ENCODE assay signal across 10 cellular contexts in the genomic region with DNA sequence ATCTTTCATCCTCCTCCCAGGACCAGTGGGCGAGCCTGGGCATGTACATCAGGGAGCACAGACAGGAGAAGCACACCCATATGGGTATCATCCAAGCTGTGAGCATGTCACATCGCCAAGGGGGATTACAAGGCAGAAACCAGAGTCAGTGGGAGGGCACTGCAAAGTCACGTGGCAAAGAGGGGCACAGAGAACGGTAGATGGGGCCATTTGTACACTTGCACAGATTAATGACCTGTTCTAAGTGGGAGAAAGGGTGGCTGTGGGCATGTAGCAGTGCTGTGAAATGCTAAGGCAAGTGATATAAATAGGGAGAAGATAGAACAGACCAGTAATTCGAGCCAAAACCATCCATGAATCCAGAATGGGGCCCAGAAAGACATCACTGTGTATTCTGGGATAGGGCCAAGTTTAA.
DNase-seq lines count a peak whose midpoint lies in the region; ATAC-seq and TF ChIP-seq lines count a peak whose summit lies in the region.
"Had no signal": no experiment of that assay in that cellular context is flagged by ENCODE, and none has a peak within 500 bp of the region (broad histone marks: within the 10 kb centered on the region; RNA-seq: fewer than 3 reads in every experiment).

No MANE protein-coding gene starts in this region.

- H3K4me1 Mint-ChIP-seq in activated T-cell treated with anti-CD3 and anti-CD28 coated beads, Interleukin-2, amount 50 U/mL, for 24 hours (ENCODE audit: low read depth) = peaks cover 85% of the 10 kb centered on the region
- H3K4me1 Mint-ChIP-seq in activated T-cell treated with anti-CD3 and anti-CD28 coated beads, Interleukin-2, amount 50 U/mL, for 4 hours (ENCODE audit: low read depth) = peaks cover 49% of the 10 kb centered on the region
- H3K4me1 Mint-ChIP-seq in activated naive CD8-positive, alpha-beta T cell treated with anti-CD3 and anti-CD28 coated beads, Interleukin-2, amount 50 U/mL, for 24 hours = peaks cover 51% of the 10 kb centered on the region
- H3K4me1 Mint-ChIP-seq in stimulated activated effector memory CD8-positive, alpha-beta T cell treated with anti-CD3 and anti-CD28 coated beads, Interleukin-12 subunit alpha, Interleukin-12 subunit beta, amount 100 ng/mL, for 72 hours = peaks cover 93% of the 10 kb centered on the region

- H3K27ac Mint-ChIP-seq in activated T-cell treated with anti-CD3 and anti-CD28 coated beads, Interleukin-2, amount 50 U/mL, for 24 hours = peak overlapping the region; percentile 95
- H3K27ac Mint-ChIP-seq in activated naive CD8-positive, alpha-beta T cell treated with anti-CD3 and anti-CD28 coated beads, Interleukin-2, amount 50 U/mL, for 24 hours = peak overlapping the region; percentile 47
- H3K27ac Mint-ChIP-seq in stimulated activated effector memory CD8-positive, alpha-beta T cell treated with anti-CD3 and anti-CD28 coated beads, Interleukin-12 subunit alpha, Interleukin-12 subunit beta, amount 100 ng/mL, for 72 hours = peak overlapping the region; percentile 86
- H3K27ac Mint-ChIP-seq: IgD-negative memory B cell had no signal

- H3K27me3 Mint-ChIP-seq in activated T-cell treated with anti-CD3 and anti-CD28 coated beads, Interleukin-2, amount 50 U/mL, for 24 hours = no peaks in the 10 kb centered on the region
- no peaks in the 10 kb centered on the region for H3K27me3 Mint-ChIP-seq in activated T-cell treated with anti-CD3 and anti-CD28 coated beads, Interleukin-2, amount 50 U/mL, for 4 hours (ENCODE audit: low read depth)
- no peaks in the 10 kb centered on the region for H3K27me3 Mint-ChIP-seq in activated naive CD8-positive, alpha-beta T cell treated with anti-CD3 and anti-CD28 coated beads, Interleukin-2, amount 50 U/mL, for 24 hours

- H3K4me3 Mint-ChIP-seq in activated T-cell treated with anti-CD3 and anti-CD28 coated beads, Interleukin-2, amount 50 U/mL, for 24 hours = no peak overlapping the region
- H3K4me3 Mint-ChIP-seq in activated T-cell treated with anti-CD3 and anti-CD28 coated beads, Interleukin-2, amount 50 U/mL, for 4 hours = no peak overlapping the region
- H3K4me3 Mint-ChIP-seq in activated naive CD8-positive, alpha-beta T cell treated with anti-CD3 and anti-CD28 coated beads, Interleukin-2, amount 50 U/mL, for 24 hours = no peak overlapping the region
- peak overlapping the region; percentile 29 for H3K4me3 Mint-ChIP-seq in stimulated activated effector memory CD8-positive, alpha-beta T cell treated with anti-CD3 and anti-CD28 coated beads, Interleukin-12 subunit alpha, Interleukin-12 subunit beta, amount 100 ng/mL, for 72 hours

- no peak for ATAC-seq in activated T-cell treated with anti-CD3 and anti-CD28 coated beads, Interleukin-2, amount 50 U/mL, for 4 hours
- no peak for ATAC-seq in activated naive CD8-positive, alpha-beta T cell treated with anti-CD3 and anti-CD28 coated beads, Interleukin-2, amount 50 U/mL, for 24 hours
- no peak for ATAC-seq in stimulated activated effector memory CD8-positive, alpha-beta T cell treated with anti-CD3 and anti-CD28 coated beads, Interleukin-12 subunit alpha, Interleukin-12 subunit beta, amount 100 ng/mL, for 72 hours
- no peak for ATAC-seq in HG02970 (IDR thresholded peaks at IDR 0.05; ENCODE audit: low FRiP score, unreplicated experiment)

- no peak for DNase-seq in activated T-cell treated with anti-CD3 and anti-CD28 coated beads, Interleukin-2, amount 50 U/mL, for 24 hours
- no peak for DNase-seq in activated T-cell treated with anti-CD3 and anti-CD28 coated beads, Interleukin-2, amount 50 U/mL, for 4 hours
- DNase-seq in NCI-H345 (lab: John Stamatoyannopoulos, UW) (peak; percentile 89), erythroblast (lab: John Stamatoyannopoulos, UW) (no peak), GF-D8 (lab: John Stamatoyannopoulos, UW) (no peak)
- no peak for DNase-seq in activated naive CD8-positive, alpha-beta T cell treated with anti-CD3 and anti-CD28 coated beads, Interleukin-2, amount 50 U/mL, for 24 hours
- DNase-seq in stimulated activated effector memory CD8-positive, alpha-beta T cell treated with anti-CD3 and anti-CD28 coated beads, Interleukin-12 subunit alpha, Interleukin-12 subunit beta, amount 100 ng/mL, for 72 hours (ENCODE audit: low spot score in 2 of 2) = peak in 1 of 2 donors; percentile 63
- DNase-seq: BE2C had no signal

- H3K36me3 Mint-ChIP-seq in activated T-cell treated with anti-CD3 and anti-CD28 coated beads, Interleukin-2, amount 50 U/mL, for 24 hours (ENCODE audit: low read depth) = peaks cover 3% of the 10 kb centered on the region
- peaks cover 1% of the 10 kb centered on the region for H3K36me3 Mint-ChIP-seq in activated T-cell treated with anti-CD3 and anti-CD28 coated beads, Interleukin-2, amount 50 U/mL, for 4 hours (ENCODE audit: insufficient read depth)
- H3K36me3 Mint-ChIP-seq in activated naive CD8-positive, alpha-beta T cell treated with anti-CD3 and anti-CD28 coated beads, Interleukin-2, amount 50 U/mL, for 24 hours (ENCODE audit: low read depth) = peaks cover 2% of the 10 kb centered on the region
- peaks cover 7% of the 10 kb centered on the region for H3K36me3 Mint-ChIP-seq in stimulated activated effector memory CD8-positive, alpha-beta T cell treated with anti-CD3 and anti-CD28 coated beads, Interleukin-12 subunit alpha, Interleukin-12 subunit beta, amount 100 ng/mL, for 72 hours

- no peaks in the 10 kb centered on the region for H3K9me3 Mint-ChIP-seq in activated T-cell treated with anti-CD3 and anti-CD28 coated beads, Interleukin-2, amount 50 U/mL, for 24 hours
- no peaks in the 10 kb centered on the region for H3K9me3 Mint-ChIP-seq in activated T-cell treated with anti-CD3 and anti-CD28 coated beads, Interleukin-2, amount 50 U/mL, for 4 hours
- H3K9me3 Mint-ChIP-seq in activated naive CD8-positive, alpha-beta T cell treated with anti-CD3 and anti-CD28 coated beads, Interleukin-2, amount 50 U/mL, for 24 hours = no peaks in the 10 kb centered on the region
- H3K9me3 Mint-ChIP-seq in stimulated activated effector memory CD8-positive, alpha-beta T cell treated with anti-CD3 and anti-CD28 coated beads, Interleukin-12 subunit alpha, Interleukin-12 subunit beta, amount 100 ng/mL, for 72 hours = no peaks in the 10 kb centered on the region
- H3K9me3 Mint-ChIP-seq: IgD-negative memory B cell had no signal

- no peak for TF ChIP-seq POLR2A in erythroblast (IDR thresholded peaks at IDR 0.05; ENCODE audit: low read length)
